ENCODE assay signal across 16 cellular contexts in genomic region chr3:84601303-84601702, GRCh38.
DNase-seq lines count a peak whose midpoint lies in the region; ATAC-seq and TF ChIP-seq lines count a peak whose summit lies in the region.
"Had no signal": no experiment of that assay in that cellular context is flagged by ENCODE, and none has a peak within 500 bp of the region (broad histone marks: within the 10 kb centered on the region; RNA-seq: fewer than 3 reads in every experiment).

No MANE protein-coding gene starts in this region.

- peak overlapping the region in 2 of 3 experiments; percentile 35 to 42 for H3K27ac Mint-ChIP-seq in nephron
- no peak overlapping the region for H3K27ac Mint-ChIP-seq in naive thymus-derived CD8-positive, alpha-beta T cell
- no peak overlapping the region for H3K27ac Mint-ChIP-seq in CD8-positive, alpha-beta T cell
- H3K27ac Mint-ChIP-seq: activated T-helper 2 cell treated with anti-CD3 and anti-CD28 coated beads, Interferon-gamma antibody, Interleukin-2, Interleukin-4, amounts not matched to agents 10 μg/mL and 5 μg/mL and 100 μg/mL, durations not matched to agents 14 hours and 24 hours and 36 hours; CD8-positive, alpha-beta memory T cell had no signal

- H3K4me3 ChIP-seq in CD8-positive, alpha-beta T cell (ENCODE audit: low read depth, low read length), result no peak overlapping the region
- H3K4me3 ChIP-seq: left lung had no signal

- H3K9me3 ChIP-seq in CD8-positive, alpha-beta T cell (ENCODE audit: low read length), result no peaks in the 10 kb centered on the region
- H3K9me3 ChIP-seq: left lung had no signal

- POLR2A ChIA-PET in naive thymus-derived CD8-positive, alpha-beta T cell (lab: Charles Lee), result no interaction called here
- POLR2A ChIA-PET in CD8-positive, alpha-beta T cell (lab: Charles Lee), result no interaction called here

- DNase-seq in DMS153 (lab: John Stamatoyannopoulos, UW) (peak; percentile 57), DMS153 treated with DMSO at 0.1 percent for 48 hours (lab: John Stamatoyannopoulos, UW; ENCODE audit: unreplicated experiment) (no peak), NCI-H2107 (lab: John Stamatoyannopoulos, UW) (peak; percentile 48), SHP77 treated with DMSO at 0.1 percent for 48 hours (lab: John Stamatoyannopoulos, UW) (peak; percentile 31), head of caudate nucleus (no peak)
- DNase-seq in naive thymus-derived CD8-positive, alpha-beta T cell, result no peak
- no peak for DNase-seq in CD8-positive, alpha-beta T cell
- DNase-seq: activated CD4-positive, alpha-beta T cell treated with anti-CD3 and anti-CD28 coated beads, Interleukin-2, amount 50 U/mL, for 1 hour; CD8-positive, alpha-beta memory T cell; left lung; stimulated activated CD4-positive, alpha-beta T cell treated with anti-CD3 and anti-CD28 coated beads, Interleukin-15, amount 100 ng/mL, for 24 hours; T-helper 2 cell; trophoblast cell had no signal

- H3K27ac ChIP-seq in CD8-positive, alpha-beta T cell (ENCODE audit: low read depth, low read length), result no peak overlapping the region
- H3K27ac ChIP-seq: 22Rv1, left lung had no signal

- no peaks in the 10 kb centered on the region for H3K36me3 ChIP-seq in CD8-positive, alpha-beta T cell (ENCODE audit: insufficient read depth, low read length)
- H3K36me3 ChIP-seq: left lung had no signal

- H3K27me3 ChIP-seq in CD8-positive, alpha-beta T cell (ENCODE audit: insufficient read depth, low read length), result no peaks in the 10 kb centered on the region
- H3K27me3 ChIP-seq: left lung had no signal

- no peak for ATAC-seq in naive thymus-derived CD8-positive, alpha-beta T cell
- ATAC-seq in CD8-positive, alpha-beta T cell, result no peak
- ATAC-seq: left lung had no signal

- no peak overlapping the region for H3K4me3 Mint-ChIP-seq in nephron
- no peak overlapping the region for H3K4me3 Mint-ChIP-seq in naive thymus-derived CD8-positive, alpha-beta T cell
- H3K4me3 Mint-ChIP-seq in CD8-positive, alpha-beta T cell, result no peak overlapping the region
- H3K4me3 Mint-ChIP-seq: CD8-positive, alpha-beta memory T cell had no signal

- peaks cover 15% of the 10 kb centered on the region for H3K4me1 Mint-ChIP-seq in nephron
- no peaks in the 10 kb centered on the region for H3K4me1 Mint-ChIP-seq in naive thymus-derived CD8-positive, alpha-beta T cell
- no peaks in the 10 kb centered on the region for H3K4me1 Mint-ChIP-seq in CD8-positive, alpha-beta T cell (ENCODE audit: low read depth)
- H3K4me1 Mint-ChIP-seq: CD8-positive, alpha-beta memory T cell had no signal

- H3K36me3 Mint-ChIP-seq in nephron (ENCODE audit: low read depth), result no peaks in the 10 kb centered on the region
- no peaks in the 10 kb centered on the region for H3K36me3 Mint-ChIP-seq in naive thymus-derived CD8-positive, alpha-beta T cell
- H3K36me3 Mint-ChIP-seq in CD8-positive, alpha-beta T cell, result no peaks in the 10 kb centered on the region
- H3K36me3 Mint-ChIP-seq: CD8-positive, alpha-beta memory T cell had no signal

- TF ChIP-seq CTCF in nephron (IDR thresholded peaks at IDR 0.05; ENCODE audit: unreplicated experiment in 3 of 3), result no peak
- TF ChIP-seq CTCF in CD8-positive, alpha-beta T cell (IDR thresholded peaks at IDR 0.05), result no peak

- intact Hi-C loops in head of caudate nucleus (cut with DNase I), result no loop called here
- intact Hi-C loops in CD8-positive, alpha-beta T cell (cut with DNase I, micrococcal nuclease), result no loop called here

- CTCF ChIA-PET in CD8-positive, alpha-beta T cell (lab: Charles Lee), result no interaction called here

- H3K9me3 Mint-ChIP-seq in nephron, result peaks cover 4% of the 10 kb centered on the region
- H3K9me3 Mint-ChIP-seq in naive thymus-derived CD8-positive, alpha-beta T cell, result peaks cover 3 to 22% (median 12%) of the 10 kb centered on the region in 9 donors
- peaks cover 20% of the 10 kb centered on the region for H3K9me3 Mint-ChIP-seq in CD8-positive, alpha-beta T cell

- no peaks in the 10 kb centered on the region for H3K4me1 ChIP-seq in CD8-positive, alpha-beta T cell (ENCODE audit: insufficient read depth, low read length)
- H3K4me1 ChIP-seq: left lung had no signal

- no peaks in the 10 kb centered on the region for H3K27me3 Mint-ChIP-seq in nephron (ENCODE audit: low read depth)
- no peaks in the 10 kb centered on the region for H3K27me3 Mint-ChIP-seq in naive thymus-derived CD8-positive, alpha-beta T cell
- H3K27me3 Mint-ChIP-seq in CD8-positive, alpha-beta T cell (ENCODE audit: low read depth), result no peaks in the 10 kb centered on the region
- H3K27me3 Mint-ChIP-seq: CD8-positive, alpha-beta memory T cell had no signal

Comparison
In these comparisons a context has a peak if more than half of its experiments do, and no peak if none do; other contexts are left out.
1. DNase-seq: peak in DMS153 (single experiment), NCI-H2107 (single experiment) and SHP77 treated with DMSO at 0.1 percent for 48 hours (single experiment); none in DMS153 treated with DMSO at 0.1 percent for 48 hours (single experiment), head of caudate nucleus (0 of 42), naive thymus-derived CD8-positive, alpha-beta T cell (0 of 10) and CD8-positive, alpha-beta T cell (0 of 7).
2. H3K27ac Mint-ChIP-seq: peak in nephron (2 of 3); none in naive thymus-derived CD8-positive, alpha-beta T cell (0 of 10) and CD8-positive, alpha-beta T cell (single experiment).